In the genomic region with DNA sequence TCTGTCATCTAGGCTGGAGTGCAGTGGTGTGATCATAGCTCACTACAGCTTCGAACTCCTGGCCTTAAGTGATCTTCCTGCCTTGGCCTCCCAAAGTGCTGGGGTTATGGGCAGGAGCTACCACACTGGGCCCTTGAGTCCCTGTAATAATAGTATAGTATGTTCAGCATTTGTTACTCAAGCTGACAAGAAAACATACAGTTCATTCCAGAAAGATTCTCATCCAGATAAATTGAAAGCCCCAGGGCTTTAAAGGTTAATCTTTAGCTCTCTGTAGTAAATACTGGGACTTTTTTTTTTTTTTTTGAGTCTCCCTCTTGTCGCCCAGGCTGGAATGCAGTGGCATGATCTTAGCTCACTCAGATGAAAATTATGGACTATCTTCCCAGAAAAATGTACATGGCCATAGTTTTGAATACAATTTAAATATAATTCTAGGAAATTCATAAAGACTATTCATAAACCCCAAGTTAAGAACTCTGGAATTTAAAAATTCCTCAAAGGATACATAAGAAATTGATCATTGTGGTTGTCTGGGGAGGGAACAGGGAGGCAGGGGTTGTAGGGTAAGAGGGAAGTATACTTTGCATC, we compare ENCODE assay signal across 1 cellular context.
TF ChIP-seq lines count a peak whose summit lies in the region.

No MANE protein-coding gene starts in this region.

TF ChIP-seq in HepG2, 621 proteins besides CTCF, POLR2A, EP300 and RAD21 (continued from another document):
- TF ChIP-seq NCOA2 (CRISPR knock-in tag; IDR thresholded peaks at IDR 0.05) = 0 out of 2 replicates have a peak, but pooled peaks have one; percentile 22
- TF ChIP-seq FOXJ3 (CRISPR knock-in tag; IDR thresholded peaks at IDR 0.05; ENCODE audit: borderline replicate concordance) = peak; percentile 47; the same call in 1 of the 2 replicates
- TF ChIP-seq, protein P1, sequence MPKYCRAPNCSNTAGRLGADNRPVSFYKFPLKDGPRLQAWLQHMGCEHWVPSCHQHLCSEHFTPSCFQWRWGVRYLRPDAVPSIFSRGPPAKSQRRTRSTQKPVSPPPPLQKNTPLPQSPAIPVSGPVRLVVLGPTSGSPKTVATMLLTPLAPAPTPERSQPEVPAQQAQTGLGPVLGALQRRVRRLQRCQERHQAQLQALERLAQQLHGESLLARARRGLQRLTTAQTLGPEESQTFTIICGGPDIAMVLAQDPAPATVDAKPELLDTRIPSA (CRISPR knock-in tag; IDR thresholded peaks at IDR 0.05; ENCODE audit: borderline replicate concordance) = no peak
- TF ChIP-seq, protein P2, sequence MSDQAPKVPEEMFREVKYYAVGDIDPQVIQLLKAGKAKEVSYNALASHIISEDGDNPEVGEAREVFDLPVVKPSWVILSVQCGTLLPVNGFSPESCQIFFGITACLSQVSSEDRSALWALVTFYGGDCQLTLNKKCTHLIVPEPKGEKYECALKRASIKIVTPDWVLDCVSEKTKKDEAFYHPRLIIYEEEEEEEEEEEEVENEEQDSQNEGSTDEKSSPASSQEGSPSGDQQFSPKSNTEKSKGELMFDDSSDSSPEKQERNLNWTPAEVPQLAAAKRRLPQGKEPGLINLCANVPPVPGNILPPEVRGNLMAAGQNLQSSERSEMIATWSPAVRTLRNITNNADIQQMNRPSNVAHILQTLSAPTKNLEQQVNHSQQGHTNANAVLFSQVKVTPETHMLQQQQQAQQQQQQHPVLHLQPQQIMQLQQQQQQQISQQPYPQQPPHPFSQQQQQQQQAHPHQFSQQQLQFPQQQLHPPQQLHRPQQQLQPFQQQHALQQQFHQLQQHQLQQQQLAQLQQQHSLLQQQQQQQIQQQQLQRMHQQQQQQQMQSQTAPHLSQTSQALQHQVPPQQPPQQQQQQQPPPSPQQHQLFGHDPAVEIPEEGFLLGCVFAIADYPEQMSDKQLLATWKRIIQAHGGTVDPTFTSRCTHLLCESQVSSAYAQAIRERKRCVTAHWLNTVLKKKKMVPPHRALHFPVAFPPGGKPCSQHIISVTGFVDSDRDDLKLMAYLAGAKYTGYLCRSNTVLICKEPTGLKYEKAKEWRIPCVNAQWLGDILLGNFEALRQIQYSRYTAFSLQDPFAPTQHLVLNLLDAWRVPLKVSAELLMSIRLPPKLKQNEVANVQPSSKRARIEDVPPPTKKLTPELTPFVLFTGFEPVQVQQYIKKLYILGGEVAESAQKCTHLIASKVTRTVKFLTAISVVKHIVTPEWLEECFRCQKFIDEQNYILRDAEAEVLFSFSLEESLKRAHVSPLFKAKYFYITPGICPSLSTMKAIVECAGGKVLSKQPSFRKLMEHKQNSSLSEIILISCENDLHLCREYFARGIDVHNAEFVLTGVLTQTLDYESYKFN (CRISPR knock-in tag; conservative IDR thresholded peaks at IDR 0.05) = peak; percentile 62; the same call in 1 of the 2 replicates
- TF ChIP-seq, protein P3, sequence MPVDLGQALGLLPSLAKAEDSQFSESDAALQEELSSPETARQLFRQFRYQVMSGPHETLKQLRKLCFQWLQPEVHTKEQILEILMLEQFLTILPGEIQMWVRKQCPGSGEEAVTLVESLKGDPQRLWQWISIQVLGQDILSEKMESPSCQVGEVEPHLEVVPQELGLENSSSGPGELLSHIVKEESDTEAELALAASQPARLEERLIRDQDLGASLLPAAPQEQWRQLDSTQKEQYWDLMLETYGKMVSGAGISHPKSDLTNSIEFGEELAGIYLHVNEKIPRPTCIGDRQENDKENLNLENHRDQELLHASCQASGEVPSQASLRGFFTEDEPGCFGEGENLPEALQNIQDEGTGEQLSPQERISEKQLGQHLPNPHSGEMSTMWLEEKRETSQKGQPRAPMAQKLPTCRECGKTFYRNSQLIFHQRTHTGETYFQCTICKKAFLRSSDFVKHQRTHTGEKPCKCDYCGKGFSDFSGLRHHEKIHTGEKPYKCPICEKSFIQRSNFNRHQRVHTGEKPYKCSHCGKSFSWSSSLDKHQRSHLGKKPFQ (CRISPR knock-in tag; IDR thresholded peaks at IDR 0.05; ENCODE audit: insufficient replicate concordance) = peak; percentile 29
- no peak for TF ChIP-seq SNAPC2 (CRISPR knock-in tag; IDR thresholded peaks at IDR 0.05)
- no peak for TF ChIP-seq RAD51 (IDR thresholded peaks at IDR 0.05; ENCODE audit: borderline replicate concordance)
- TF ChIP-seq PHF21A (CRISPR knock-in tag; IDR thresholded peaks at IDR 0.05) = 0 out of 2 replicates have a peak, but pooled peaks have one; percentile 37
- no peak for TF ChIP-seq HOXD1 (CRISPR knock-in tag; IDR thresholded peaks at IDR 0.05)
- no peak for TF ChIP-seq MEIS1 (CRISPR knock-in tag; IDR thresholded peaks at IDR 0.05; ENCODE audit: borderline replicate concordance)
- peak; percentile 77 for TF ChIP-seq GATAD2A (CRISPR knock-in tag; IDR thresholded peaks at IDR 0.05)
- TF ChIP-seq, protein P4, sequence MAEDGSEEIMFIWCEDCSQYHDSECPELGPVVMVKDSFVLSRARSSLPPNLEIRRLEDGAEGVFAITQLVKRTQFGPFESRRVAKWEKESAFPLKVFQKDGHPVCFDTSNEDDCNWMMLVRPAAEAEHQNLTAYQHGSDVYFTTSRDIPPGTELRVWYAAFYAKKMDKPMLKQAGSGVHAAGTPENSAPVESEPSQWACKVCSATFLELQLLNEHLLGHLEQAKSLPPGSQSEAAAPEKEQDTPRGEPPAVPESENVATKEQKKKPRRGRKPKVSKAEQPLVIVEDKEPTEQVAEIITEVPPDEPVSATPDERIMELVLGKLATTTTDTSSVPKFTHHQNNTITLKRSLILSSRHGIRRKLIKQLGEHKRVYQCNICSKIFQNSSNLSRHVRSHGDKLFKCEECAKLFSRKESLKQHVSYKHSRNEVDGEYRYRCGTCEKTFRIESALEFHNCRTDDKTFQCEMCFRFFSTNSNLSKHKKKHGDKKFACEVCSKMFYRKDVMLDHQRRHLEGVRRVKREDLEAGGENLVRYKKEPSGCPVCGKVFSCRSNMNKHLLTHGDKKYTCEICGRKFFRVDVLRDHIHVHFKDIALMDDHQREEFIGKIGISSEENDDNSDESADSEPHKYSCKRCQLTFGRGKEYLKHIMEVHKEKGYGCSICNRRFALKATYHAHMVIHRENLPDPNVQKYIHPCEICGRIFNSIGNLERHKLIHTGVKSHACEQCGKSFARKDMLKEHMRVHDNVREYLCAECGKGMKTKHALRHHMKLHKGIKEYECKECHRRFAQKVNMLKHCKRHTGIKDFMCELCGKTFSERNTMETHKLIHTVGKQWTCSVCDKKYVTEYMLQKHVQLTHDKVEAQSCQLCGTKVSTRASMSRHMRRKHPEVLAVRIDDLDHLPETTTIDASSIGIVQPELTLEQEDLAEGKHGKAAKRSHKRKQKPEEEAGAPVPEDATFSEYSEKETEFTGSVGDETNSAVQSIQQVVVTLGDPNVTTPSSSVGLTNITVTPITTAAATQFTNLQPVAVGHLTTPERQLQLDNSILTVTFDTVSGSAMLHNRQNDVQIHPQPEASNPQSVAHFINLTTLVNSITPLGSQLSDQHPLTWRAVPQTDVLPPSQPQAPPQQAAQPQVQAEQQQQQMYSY (CRISPR knock-in tag; IDR thresholded peaks at IDR 0.05) = 0 out of 2 replicates have a peak, but pooled peaks have one; percentile 46
- TF ChIP-seq, protein P5, sequence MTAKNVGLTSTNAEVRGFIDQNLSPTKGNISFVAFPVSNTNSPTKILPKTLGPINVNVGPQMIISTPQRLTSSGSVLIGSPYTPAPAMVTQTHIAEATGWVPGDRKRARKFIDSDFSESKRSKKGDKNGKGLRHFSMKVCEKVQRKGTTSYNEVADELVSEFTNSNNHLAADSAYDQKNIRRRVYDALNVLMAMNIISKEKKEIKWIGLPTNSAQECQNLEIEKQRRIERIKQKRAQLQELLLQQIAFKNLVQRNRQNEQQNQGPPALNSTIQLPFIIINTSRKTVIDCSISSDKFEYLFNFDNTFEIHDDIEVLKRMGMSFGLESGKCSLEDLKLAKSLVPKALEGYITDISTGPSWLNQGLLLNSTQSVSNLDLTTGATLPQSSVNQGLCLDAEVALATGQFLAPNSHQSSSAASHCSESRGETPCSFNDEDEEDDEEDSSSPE (CRISPR knock-in tag; IDR thresholded peaks at IDR 0.05) = no peak
- TF ChIP-seq, protein P6, sequence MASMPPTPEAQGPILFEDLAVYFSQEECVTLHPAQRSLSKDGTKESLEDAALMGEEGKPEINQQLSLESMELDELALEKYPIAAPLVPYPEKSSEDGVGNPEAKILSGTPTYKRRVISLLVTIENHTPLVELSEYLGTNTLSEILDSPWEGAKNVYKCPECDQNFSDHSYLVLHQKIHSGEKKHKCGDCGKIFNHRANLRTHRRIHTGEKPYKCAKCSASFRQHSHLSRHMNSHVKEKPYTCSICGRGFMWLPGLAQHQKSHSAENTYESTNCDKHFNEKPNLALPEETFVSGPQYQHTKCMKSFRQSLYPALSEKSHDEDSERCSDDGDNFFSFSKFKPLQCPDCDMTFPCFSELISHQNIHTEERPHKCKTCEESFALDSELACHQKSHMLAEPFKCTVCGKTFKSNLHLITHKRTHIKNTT (CRISPR knock-in tag; IDR thresholded peaks at IDR 0.05) = no peak
- TF ChIP-seq, protein P7, sequence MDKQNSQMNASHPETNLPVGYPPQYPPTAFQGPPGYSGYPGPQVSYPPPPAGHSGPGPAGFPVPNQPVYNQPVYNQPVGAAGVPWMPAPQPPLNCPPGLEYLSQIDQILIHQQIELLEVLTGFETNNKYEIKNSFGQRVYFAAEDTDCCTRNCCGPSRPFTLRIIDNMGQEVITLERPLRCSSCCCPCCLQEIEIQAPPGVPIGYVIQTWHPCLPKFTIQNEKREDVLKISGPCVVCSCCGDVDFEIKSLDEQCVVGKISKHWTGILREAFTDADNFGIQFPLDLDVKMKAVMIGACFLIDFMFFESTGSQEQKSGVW (CRISPR knock-in tag; IDR thresholded peaks at IDR 0.05; ENCODE audit: borderline replicate concordance) = no peak
- no peak for TF ChIP-seq CCAR2 (optimal IDR thresholded peaks at IDR 0.05; ENCODE audit: low read depth, low read length)
- TF ChIP-seq, protein P8, sequence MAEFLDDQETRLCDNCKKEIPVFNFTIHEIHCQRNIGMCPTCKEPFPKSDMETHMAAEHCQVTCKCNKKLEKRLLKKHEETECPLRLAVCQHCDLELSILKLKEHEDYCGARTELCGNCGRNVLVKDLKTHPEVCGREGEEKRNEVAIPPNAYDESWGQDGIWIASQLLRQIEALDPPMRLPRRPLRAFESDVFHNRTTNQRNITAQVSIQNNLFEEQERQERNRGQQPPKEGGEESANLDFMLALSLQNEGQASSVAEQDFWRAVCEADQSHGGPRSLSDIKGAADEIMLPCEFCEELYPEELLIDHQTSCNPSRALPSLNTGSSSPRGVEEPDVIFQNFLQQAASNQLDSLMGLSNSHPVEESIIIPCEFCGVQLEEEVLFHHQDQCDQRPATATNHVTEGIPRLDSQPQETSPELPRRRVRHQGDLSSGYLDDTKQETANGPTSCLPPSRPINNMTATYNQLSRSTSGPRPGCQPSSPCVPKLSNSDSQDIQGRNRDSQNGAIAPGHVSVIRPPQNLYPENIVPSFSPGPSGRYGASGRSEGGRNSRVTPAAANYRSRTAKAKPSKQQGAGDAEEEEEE (CRISPR knock-in tag; IDR thresholded peaks at IDR 0.05; ENCODE audit: borderline replicate concordance) = no peak
- TF ChIP-seq, protein P9, sequence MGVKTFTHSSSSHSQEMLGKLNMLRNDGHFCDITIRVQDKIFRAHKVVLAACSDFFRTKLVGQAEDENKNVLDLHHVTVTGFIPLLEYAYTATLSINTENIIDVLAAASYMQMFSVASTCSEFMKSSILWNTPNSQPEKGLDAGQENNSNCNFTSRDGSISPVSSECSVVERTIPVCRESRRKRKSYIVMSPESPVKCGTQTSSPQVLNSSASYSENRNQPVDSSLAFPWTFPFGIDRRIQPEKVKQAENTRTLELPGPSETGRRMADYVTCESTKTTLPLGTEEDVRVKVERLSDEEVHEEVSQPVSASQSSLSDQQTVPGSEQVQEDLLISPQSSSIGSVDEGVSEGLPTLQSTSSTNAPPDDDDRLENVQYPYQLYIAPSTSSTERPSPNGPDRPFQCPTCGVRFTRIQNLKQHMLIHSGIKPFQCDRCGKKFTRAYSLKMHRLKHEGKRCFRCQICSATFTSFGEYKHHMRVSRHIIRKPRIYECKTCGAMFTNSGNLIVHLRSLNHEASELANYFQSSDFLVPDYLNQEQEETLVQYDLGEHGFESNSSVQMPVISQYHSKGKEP (CRISPR knock-in tag; IDR thresholded peaks at IDR 0.05) = no peak
- no peak for TF ChIP-seq JUNB (CRISPR knock-in tag; IDR thresholded peaks at IDR 0.05; ENCODE audit: borderline replicate concordance)
- TF ChIP-seq ASH2L (IDR thresholded peaks at IDR 0.05; ENCODE audit: insufficient read length, low read depth, low read length) = no peak
- TF ChIP-seq ATF7-NPFF (CRISPR knock-in tag; IDR thresholded peaks at IDR 0.05; ENCODE audit: low read depth) = no peak
- TF ChIP-seq, protein P10, sequence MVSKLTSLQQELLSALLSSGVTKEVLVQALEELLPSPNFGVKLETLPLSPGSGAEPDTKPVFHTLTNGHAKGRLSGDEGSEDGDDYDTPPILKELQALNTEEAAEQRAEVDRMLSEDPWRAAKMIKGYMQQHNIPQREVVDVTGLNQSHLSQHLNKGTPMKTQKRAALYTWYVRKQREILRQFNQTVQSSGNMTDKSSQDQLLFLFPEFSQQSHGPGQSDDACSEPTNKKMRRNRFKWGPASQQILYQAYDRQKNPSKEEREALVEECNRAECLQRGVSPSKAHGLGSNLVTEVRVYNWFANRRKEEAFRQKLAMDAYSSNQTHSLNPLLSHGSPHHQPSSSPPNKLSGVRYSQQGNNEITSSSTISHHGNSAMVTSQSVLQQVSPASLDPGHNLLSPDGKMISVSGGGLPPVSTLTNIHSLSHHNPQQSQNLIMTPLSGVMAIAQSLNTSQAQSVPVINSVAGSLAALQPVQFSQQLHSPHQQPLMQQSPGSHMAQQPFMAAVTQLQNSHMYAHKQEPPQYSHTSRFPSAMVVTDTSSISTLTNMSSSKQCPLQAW (CRISPR knock-in tag; IDR thresholded peaks at IDR 0.05) = 0 out of 2 replicates have a peak, but pooled peaks have one; percentile 38
